In the genomic region with DNA sequence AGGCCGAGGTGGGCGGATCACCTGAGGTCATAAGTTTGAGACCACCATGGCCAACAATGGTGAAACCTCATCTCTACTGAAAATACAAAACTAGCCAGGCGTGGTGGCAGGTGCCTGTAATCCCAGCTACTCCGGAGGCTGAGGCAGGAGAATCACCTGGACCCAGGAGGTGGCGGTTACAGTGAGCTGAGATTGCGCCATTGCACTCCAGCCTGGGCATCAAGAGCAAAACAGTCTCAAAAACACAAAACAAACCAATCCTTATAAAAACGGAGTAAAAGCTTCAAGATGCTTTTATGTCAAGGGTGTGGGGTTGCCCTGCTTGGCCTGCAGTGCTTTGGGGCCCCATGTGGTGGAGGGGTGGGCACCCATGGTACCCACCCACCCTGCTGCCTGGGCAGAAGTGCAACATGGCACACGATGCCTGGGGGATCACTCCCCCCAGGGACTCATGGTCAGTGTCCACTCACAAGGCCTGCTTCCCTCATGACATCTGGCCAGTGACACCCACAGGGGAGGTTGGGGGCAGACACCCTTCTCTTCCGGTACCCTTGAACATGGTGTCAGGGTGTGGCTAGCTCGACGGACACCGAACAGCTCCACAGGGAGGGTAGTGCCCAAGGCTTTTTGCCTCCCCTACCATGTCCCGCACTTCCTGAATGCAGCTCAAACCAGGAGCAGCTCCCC, we compare ENCODE assay signal across 4 cellular contexts.
A peak's percentile ranks its signal among the peaks of the same experiment; 100 is the strongest.
TF ChIP-seq lines count a peak whose summit lies in the region.

No MANE protein-coding gene starts in this region.

TF ChIP-seq in SK-N-SH, 30 proteins besides CTCF, POLR2A, EP300 and RAD21 (continues in another document):
- TF ChIP-seq RFX5 (IDR thresholded peaks at IDR 0.05; ENCODE audit: low read length) = no peak
- no peak for TF ChIP-seq SIN3A (IDR thresholded peaks at IDR 0.05; ENCODE audit: borderline replicate concordance, low read depth, low read length)
- no peak for TF ChIP-seq GABPA (IDR thresholded peaks at IDR 0.05; ENCODE audit: low read depth)
- TF ChIP-seq JUND (IDR thresholded peaks at IDR 0.05) = no peak
- TF ChIP-seq, protein P1, sequence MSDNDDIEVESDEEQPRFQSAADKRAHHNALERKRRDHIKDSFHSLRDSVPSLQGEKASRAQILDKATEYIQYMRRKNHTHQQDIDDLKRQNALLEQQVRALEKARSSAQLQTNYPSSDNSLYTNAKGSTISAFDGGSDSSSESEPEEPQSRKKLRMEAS (IDR thresholded peaks at IDR 0.05; ENCODE audit: low read depth) = no peak
- TF ChIP-seq, protein P2, sequence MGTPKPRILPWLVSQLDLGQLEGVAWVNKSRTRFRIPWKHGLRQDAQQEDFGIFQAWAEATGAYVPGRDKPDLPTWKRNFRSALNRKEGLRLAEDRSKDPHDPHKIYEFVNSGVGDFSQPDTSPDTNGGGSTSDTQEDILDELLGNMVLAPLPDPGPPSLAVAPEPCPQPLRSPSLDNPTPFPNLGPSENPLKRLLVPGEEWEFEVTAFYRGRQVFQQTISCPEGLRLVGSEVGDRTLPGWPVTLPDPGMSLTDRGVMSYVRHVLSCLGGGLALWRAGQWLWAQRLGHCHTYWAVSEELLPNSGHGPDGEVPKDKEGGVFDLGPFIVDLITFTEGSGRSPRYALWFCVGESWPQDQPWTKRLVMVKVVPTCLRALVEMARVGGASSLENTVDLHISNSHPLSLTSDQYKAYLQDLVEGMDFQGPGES (IDR thresholded peaks at IDR 0.05; ENCODE audit: low read depth, low read length) = no peak
- no peak for TF ChIP-seq GATA2 (CRISPR knock-in tag; IDR thresholded peaks at IDR 0.05)
- TF ChIP-seq, protein P3, sequence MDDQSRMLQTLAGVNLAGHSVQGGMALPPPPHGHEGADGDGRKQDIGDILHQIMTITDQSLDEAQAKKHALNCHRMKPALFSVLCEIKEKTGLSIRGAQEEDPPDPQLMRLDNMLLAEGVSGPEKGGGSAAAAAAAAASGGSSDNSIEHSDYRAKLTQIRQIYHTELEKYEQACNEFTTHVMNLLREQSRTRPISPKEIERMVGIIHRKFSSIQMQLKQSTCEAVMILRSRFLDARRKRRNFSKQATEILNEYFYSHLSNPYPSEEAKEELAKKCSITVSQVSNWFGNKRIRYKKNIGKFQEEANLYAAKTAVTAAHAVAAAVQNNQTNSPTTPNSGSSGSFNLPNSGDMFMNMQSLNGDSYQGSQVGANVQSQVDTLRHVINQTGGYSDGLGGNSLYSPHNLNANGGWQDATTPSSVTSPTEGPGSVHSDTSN (IDR thresholded peaks at IDR 0.05) = no peak
- TF ChIP-seq EZH2phosphoT487 (IDR thresholded peaks at IDR 0.05; ENCODE audit: borderline replicate concordance, low read depth) = no peak
- no peak for TF ChIP-seq FOSL2 (IDR thresholded peaks at IDR 0.05; ENCODE audit: borderline replicate concordance, low read depth)
- TF ChIP-seq MXI1 (IDR thresholded peaks at IDR 0.05; ENCODE audit: low read depth, low read length) = no peak

TF ChIP-seq in SK-N-SH treated with all-trans-retinoic acid at 6 μM for 48 hours, 23 proteins besides CTCF, POLR2A, EP300 and RAD21 (continues in another document):
- TF ChIP-seq, protein P4, sequence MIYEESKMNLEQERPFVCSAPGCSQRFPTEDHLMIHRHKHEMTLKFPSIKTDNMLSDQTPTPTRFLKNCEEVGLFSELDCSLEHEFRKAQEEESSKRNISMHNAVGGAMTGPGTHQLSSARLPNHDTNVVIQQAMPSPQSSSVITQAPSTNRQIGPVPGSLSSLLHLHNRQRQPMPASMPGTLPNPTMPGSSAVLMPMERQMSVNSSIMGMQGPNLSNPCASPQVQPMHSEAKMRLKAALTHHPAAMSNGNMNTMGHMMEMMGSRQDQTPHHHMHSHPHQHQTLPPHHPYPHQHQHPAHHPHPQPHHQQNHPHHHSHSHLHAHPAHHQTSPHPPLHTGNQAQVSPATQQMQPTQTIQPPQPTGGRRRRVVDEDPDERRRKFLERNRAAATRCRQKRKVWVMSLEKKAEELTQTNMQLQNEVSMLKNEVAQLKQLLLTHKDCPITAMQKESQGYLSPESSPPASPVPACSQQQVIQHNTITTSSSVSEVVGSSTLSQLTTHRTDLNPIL (CRISPR knock-in tag; IDR thresholded peaks at IDR 0.05; ENCODE audit: low read depth) = no peak
- TF ChIP-seq, protein P5, sequence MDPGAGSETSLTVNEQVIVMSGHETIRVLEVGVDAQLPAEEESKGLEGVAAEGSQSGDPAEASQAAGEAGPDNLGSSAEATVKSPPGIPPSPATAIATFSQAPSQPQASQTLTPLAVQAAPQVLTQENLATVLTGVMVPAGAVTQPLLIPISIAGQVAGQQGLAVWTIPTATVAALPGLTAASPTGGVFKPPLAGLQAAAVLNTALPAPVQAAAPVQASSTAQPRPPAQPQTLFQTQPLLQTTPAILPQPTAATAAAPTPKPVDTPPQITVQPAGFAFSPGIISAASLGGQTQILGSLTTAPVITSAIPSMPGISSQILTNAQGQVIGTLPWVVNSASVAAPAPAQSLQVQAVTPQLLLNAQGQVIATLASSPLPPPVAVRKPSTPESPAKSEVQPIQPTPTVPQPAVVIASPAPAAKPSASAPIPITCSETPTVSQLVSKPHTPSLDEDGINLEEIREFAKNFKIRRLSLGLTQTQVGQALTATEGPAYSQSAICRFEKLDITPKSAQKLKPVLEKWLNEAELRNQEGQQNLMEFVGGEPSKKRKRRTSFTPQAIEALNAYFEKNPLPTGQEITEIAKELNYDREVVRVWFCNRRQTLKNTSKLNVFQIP (CRISPR knock-in tag; IDR thresholded peaks at IDR 0.05; ENCODE audit: borderline replicate concordance, low read depth) = no peak
- TF ChIP-seq ISL1 (CRISPR knock-in tag; IDR thresholded peaks at IDR 0.05) (no peak), ZNF70 (CRISPR knock-in tag; IDR thresholded peaks at IDR 0.05) (no peak), ZNF8 (CRISPR knock-in tag; IDR thresholded peaks at IDR 0.05) (no peak), OSR1 (CRISPR knock-in tag; IDR thresholded peaks at IDR 0.05) (no peak), RARB (CRISPR knock-in tag; IDR thresholded peaks at IDR 0.05) (no peak), SNAI2 (CRISPR knock-in tag; IDR thresholded peaks at IDR 0.05) (no peak), ZFP30 (CRISPR knock-in tag; IDR thresholded peaks at IDR 0.05) (no peak), CSDC2 (CRISPR knock-in tag; IDR thresholded peaks at IDR 0.05) (no peak), ESRRG (CRISPR knock-in tag; IDR thresholded peaks at IDR 0.05) (no peak)
- TF ChIP-seq, protein P6, sequence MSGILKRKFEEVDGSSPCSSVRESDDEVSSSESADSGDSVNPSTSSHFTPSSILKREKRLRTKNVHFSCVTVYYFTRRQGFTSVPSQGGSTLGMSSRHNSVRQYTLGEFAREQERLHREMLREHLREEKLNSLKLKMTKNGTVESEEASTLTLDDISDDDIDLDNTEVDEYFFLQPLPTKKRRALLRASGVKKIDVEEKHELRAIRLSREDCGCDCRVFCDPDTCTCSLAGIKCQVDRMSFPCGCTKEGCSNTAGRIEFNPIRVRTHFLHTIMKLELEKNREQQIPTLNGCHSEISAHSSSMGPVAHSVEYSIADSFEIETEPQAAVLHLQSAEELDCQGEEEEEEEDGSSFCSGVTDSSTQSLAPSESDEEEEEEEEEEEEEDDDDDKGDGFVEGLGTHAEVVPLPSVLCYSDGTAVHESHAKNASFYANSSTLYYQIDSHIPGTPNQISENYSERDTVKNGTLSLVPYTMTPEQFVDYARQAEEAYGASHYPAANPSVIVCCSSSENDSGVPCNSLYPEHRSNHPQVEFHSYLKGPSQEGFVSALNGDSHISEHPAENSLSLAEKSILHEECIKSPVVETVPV (CRISPR knock-in tag; IDR thresholded peaks at IDR 0.05) = no peak

TF ChIP-seq in GM12891, 5 proteins besides CTCF, POLR2A, EP300 and RAD21:
- TF ChIP-seq PAX5 (IDR thresholded peaks at IDR 0.05; ENCODE audit: insufficient read depth, low read length, severe bottlenecking) = no peak
- TF ChIP-seq POLR2AphosphoS5 (IDR thresholded peaks at IDR 0.05; ENCODE audit: low read depth, low read length) = peak; percentile 81
- TF ChIP-seq POU2F2 (IDR thresholded peaks at IDR 0.05; ENCODE audit: low read depth, low read length) = peak; percentile 49; the same call in 1 of the 2 replicates
- TF ChIP-seq SPI1 (IDR thresholded peaks at IDR 0.05; ENCODE audit: low read depth, low read length) = no peak

TF ChIP-seq in K562, 482 proteins besides CTCF, POLR2A, EP300 and RAD21:
- TF ChIP-seq CEBPB (tag; IDR thresholded peaks at IDR 0.05) (peak; percentile 79), POLR2AphosphoS2 (IDR thresholded peaks at IDR 0.05; ENCODE audit: low read length) (peak; percentile 35; the same call in 1 of the 2 replicates), ZNF668 (CRISPR knock-in tag; IDR thresholded peaks at IDR 0.05) (no peak), POLR2AphosphoS5 (IDR thresholded peaks at IDR 0.05; ENCODE audit: control insufficient read depth, insufficient read depth, low read depth, low read length) (0 out of 2 replicates have a peak, but pooled peaks have one; percentile 44), PML (IDR thresholded peaks at IDR 0.05; ENCODE audit: low read length) (peak; percentile 17; the same call in 1 of the 2 replicates), MXI1 (IDR thresholded peaks at IDR 0.05; ENCODE audit: low read depth, low read length) (no peak), SUPT5H (IDR thresholded peaks at IDR 0.05) (peak; percentile 44), ADNP (tag; IDR thresholded peaks at IDR 0.05) (no peak), MTA3 (IDR thresholded peaks at IDR 0.05; ENCODE audit: borderline replicate concordance) (0 out of 2 replicates have a peak, but pooled peaks have one; percentile 49), SIN3A (IDR thresholded peaks at IDR 0.05; ENCODE audit: borderline replicate concordance in 2 of 2, control insufficient read depth in 1 of 2, low read depth in 2 of 2, low read length in 2 of 2) (0 out of 4 replicates have a peak, but pooled peaks of 1 of the 2 experiments have one; percentile 7), RBM22 (IDR thresholded peaks at IDR 0.05; ENCODE audit: low read depth, low read length, poor library complexity, severe bottlenecking) (peak; percentile 8), ZBED1 (IDR thresholded peaks at IDR 0.05) (peak; percentile 24; the same call in 1 of the 2 replicates), POLR2B (IDR thresholded peaks at IDR 0.05; ENCODE audit: low read depth, partially characterized antibody) (peak; percentile 10), SNIP1 (IDR thresholded peaks at IDR 0.05; ENCODE audit: low read depth) (no peak), KLF1 (tag; IDR thresholded peaks at IDR 0.05) (no peak), ZFX (CRISPR knock-in tag; IDR thresholded peaks at IDR 0.05) (peak; percentile 50; the same call in 1 of the 2 replicates), NR1H2 (CRISPR knock-in tag; IDR thresholded peaks at IDR 0.05) (0 out of 2 replicates have a peak, but pooled peaks have one; percentile 46)
- TF ChIP-seq, protein P7, sequence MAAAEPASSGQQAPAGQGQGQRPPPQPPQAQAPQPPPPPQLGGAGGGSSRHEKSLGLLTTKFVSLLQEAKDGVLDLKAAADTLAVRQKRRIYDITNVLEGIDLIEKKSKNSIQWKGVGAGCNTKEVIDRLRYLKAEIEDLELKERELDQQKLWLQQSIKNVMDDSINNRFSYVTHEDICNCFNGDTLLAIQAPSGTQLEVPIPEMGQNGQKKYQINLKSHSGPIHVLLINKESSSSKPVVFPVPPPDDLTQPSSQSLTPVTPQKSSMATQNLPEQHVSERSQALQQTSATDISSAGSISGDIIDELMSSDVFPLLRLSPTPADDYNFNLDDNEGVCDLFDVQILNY (CRISPR knock-in tag; IDR thresholded peaks at IDR 0.05) = 0 out of 2 replicates have a peak, but pooled peaks have one; percentile 30
- TF ChIP-seq, protein P8, sequence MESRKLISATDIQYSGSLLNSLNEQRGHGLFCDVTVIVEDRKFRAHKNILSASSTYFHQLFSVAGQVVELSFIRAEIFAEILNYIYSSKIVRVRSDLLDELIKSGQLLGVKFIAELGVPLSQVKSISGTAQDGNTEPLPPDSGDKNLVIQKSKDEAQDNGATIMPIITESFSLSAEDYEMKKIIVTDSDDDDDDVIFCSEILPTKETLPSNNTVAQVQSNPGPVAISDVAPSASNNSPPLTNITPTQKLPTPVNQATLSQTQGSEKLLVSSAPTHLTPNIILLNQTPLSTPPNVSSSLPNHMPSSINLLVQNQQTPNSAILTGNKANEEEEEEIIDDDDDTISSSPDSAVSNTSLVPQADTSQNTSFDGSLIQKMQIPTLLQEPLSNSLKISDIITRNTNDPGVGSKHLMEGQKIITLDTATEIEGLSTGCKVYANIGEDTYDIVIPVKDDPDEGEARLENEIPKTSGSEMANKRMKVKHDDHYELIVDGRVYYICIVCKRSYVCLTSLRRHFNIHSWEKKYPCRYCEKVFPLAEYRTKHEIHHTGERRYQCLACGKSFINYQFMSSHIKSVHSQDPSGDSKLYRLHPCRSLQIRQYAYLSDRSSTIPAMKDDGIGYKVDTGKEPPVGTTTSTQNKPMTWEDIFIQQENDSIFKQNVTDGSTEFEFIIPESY (CRISPR knock-in tag; IDR thresholded peaks at IDR 0.05) = peak; percentile 53; the same call in 1 of the 2 replicates
- TF ChIP-seq, protein P9, sequence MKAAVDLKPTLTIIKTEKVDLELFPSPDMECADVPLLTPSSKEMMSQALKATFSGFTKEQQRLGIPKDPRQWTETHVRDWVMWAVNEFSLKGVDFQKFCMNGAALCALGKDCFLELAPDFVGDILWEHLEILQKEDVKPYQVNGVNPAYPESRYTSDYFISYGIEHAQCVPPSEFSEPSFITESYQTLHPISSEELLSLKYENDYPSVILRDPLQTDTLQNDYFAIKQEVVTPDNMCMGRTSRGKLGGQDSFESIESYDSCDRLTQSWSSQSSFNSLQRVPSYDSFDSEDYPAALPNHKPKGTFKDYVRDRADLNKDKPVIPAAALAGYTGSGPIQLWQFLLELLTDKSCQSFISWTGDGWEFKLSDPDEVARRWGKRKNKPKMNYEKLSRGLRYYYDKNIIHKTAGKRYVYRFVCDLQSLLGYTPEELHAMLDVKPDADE (conservative IDR thresholded peaks at IDR 0.05; ENCODE audit: control insufficient read depth, low read depth, low read length) = peak; percentile 53; the same call in 1 of the 2 replicates
- TF ChIP-seq, protein P10, sequence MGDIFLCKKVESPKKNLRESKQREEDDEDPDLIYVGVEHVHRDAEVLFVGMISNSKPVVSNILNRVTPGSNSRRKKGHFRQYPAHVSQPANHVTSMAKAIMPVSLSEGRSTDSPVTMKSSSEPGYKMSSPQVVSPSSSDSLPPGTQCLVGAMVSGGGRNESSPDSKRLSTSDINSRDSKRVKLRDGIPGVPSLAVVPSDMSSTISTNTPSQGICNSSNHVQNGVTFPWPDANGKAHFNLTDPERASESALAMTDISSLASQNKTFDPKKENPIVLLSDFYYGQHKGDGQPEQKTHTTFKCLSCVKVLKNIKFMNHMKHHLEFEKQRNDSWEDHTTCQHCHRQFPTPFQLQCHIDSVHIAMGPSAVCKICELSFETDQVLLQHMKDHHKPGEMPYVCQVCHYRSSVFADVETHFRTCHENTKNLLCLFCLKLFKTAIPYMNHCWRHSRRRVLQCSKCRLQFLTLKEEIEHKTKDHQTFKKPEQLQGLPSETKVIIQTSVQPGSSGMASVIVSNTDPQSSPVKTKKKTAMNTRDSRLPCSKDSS (IDR thresholded peaks at IDR 0.05; ENCODE audit: low read depth, partially characterized antibody) = no peak
